11 cellular contexts compared by ENCODE assay signal in the genomic region with DNA sequence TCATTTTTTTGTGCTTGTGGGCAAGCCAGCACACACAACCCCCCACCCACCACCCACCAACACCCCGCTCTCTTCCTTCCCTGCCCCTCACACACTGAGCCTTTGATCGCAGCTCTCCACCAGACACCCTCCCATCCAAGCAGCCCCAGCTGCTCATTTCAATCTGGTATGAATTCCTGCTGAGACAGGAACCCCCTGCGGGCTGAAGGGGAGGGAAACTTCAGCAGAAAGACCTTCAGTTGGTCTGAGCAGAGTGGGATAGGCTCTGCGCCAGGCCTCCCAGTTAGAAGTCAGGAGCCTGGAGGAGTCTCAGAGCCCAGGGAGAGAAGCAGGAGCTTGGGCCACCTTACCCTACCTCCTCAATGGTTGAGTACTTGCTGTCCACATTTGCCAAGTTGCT. TPM values are rescaled to one million over a fixed set of nuclear protein-coding genes. Genes with fewer than 3 reads are reported as not detected.
DNase-seq lines count a peak whose midpoint lies in the region; ATAC-seq and TF ChIP-seq lines count a peak whose summit lies in the region.
"Had no signal": no experiment of that assay in that cellular context is flagged by ENCODE, and none has a peak within 500 bp of the region (broad histone marks: within the 10 kb centered on the region; RNA-seq: fewer than 3 reads in every experiment).

No MANE protein-coding gene starts in this region.

- peaks cover 6% of the 10 kb centered on the region for H3K36me3 ChIP-seq in brain microvascular endothelial cell (replicated peaks)
- no peaks in the 10 kb centered on the region for H3K36me3 ChIP-seq in testis (ENCODE audit: low read depth, missing control alignments)
- H3K36me3 ChIP-seq: cardiac muscle cell had no signal

- no peak for TF ChIP-seq POLR2A in testis (IDR thresholded peaks at IDR 0.05)

- 55 to 83% methylated on average over 4 of the region's 4 CpGs for WGBS in testis, 2 donors

- TF ChIP-seq CTCF in brain microvascular endothelial cell (IDR thresholded peaks at IDR 0.05; ENCODE audit: low read depth, low read length, missing control alignments) (no peak), testis (IDR thresholded peaks at IDR 0.05) (no peak)

- intact Hi-C loops in testis (cut with DNase I; ENCODE audit: low total_unique reads): no loop called here

- H3K27me3 ChIP-seq in brain microvascular endothelial cell (replicated peaks) (no peaks in the 10 kb centered on the region), layer of hippocampus (ENCODE audit: control insufficient read depth, insufficient read depth, low read length) (peaks cover 2% of the 10 kb centered on the region), testis (no peaks in the 10 kb centered on the region)

- H3K27ac ChIP-seq in brain microvascular endothelial cell (peak overlapping the region; percentile 18), layer of hippocampus (ENCODE audit: low read depth, low read length) (peak overlapping the region; percentile 80), testis (peak overlapping the region; percentile 26 to 50)
- H3K27ac ChIP-seq: cardiac muscle cell had no signal

- in situ Hi-C loops in brain microvascular endothelial cell (cut with HindIII; ENCODE audit: low pct_ligation_motif_present, low sequenced_read_pairs): no loop called here

- H3K4me1 ChIP-seq in testis: peaks cover 28% of the 10 kb centered on the region

- no peaks in the 10 kb centered on the region for H3K9me3 ChIP-seq in testis

- no peak for ATAC-seq in HG02852 (IDR thresholded peaks at IDR 0.05; ENCODE audit: unreplicated experiment)
- no peak for ATAC-seq in GM19351 (IDR thresholded peaks at IDR 0.05; ENCODE audit: unreplicated experiment)
- no peak for ATAC-seq in GM19324 (IDR thresholded peaks at IDR 0.05; ENCODE audit: low FRiP score, unreplicated experiment)
- ATAC-seq: left ventricle myocardium superior had no signal

- peak; percentile 4 for DNase-seq in NCI-H2171 treated with DMSO at 0.1 percent for 48 hours (lab: John Stamatoyannopoulos, UW)
- DNase-seq in NCI-H2171 (lab: John Stamatoyannopoulos, UW): no peak
- DNase-seq in brain microvascular endothelial cell: peak; percentile 72
- DNase-seq in testis: peak; percentile 81
- DNase-seq: 8988T, left ventricle myocardium superior had no signal

- H3K4me3 ChIP-seq in brain microvascular endothelial cell (ENCODE audit: low read depth, low read length) (no peak overlapping the region), testis (no peak overlapping the region)
- H3K4me3 ChIP-seq: cardiac muscle cell had no signal

RNA-seq across cellular contexts. Expression of a gene that starts 7.2 kb away (rescaled TPM):
- 1 to 10 TPM; 4.9 to 5.4 TPM for total RNA-seq in testis
- polyA plus RNA-seq in testis (ENCODE audit: insufficient read depth, low read depth, low replicate concordance): 0.50 TPM
- polyA plus RNA-seq: cardiac muscle cell had no signal

RNA-seq across cellular contexts. Expression of a gene that starts 11.2 kb away (rescaled TPM):
- total RNA-seq in testis: 1 to 10 TPM; 6.1 TPM
- 0.57 TPM for polyA plus RNA-seq in testis (ENCODE audit: insufficient read depth, low read depth, low replicate concordance)

RNA-seq across cellular contexts. Expression of a gene that starts 20.3 kb away (rescaled TPM):
- total RNA-seq in testis: 10 to 100 TPM; 14.5 to 29.4 TPM
- polyA plus RNA-seq in testis (ENCODE audit: insufficient read depth, low read depth, low replicate concordance): 61.1 TPM

Comparison
In these comparisons a context has a peak if more than half of its experiments do, and no peak if none do; other contexts are left out.
1. H3K27ac ChIP-seq: peak in every context shown above with its lines; median percentile 80 in layer of hippocampus; 38 in testis; 18 in brain microvascular endothelial cell.